In the genomic region with DNA sequence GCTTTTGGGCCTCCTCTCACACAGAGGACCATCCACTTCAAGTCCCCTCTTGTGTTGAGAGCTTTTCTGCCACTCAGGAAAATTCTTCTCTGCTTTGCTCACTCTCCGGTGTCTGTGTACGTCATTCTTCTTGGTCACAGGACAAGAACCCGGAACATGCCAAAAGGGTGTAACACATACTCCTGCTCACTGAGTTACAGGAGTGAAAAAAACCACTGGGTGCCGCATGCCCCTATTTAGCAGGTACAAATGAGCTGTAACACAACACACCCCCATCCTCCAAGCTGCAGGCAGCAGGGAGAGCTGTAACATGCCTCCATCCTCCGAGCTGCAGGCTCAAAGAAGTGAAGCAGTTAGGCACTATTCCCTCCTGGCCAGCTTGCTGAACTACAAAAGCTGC, we compare ENCODE assay signal across 12 cellular contexts. TPM values are rescaled to one million over a fixed set of nuclear protein-coding genes. Genes with fewer than 3 reads are reported as not detected.
DNase-seq lines count a peak whose midpoint lies in the region; ATAC-seq, FAIRE-seq and TF ChIP-seq lines count a peak whose summit lies in the region.
"Had no signal": no experiment of that assay in that cellular context is flagged by ENCODE, and none has a peak within 500 bp of the region (broad histone marks: within the 10 kb centered on the region; RNA-seq: fewer than 3 reads in every experiment).

No MANE protein-coding gene starts in this region.

- H3K4me1 ChIP-seq in body of pancreas = peaks cover 29% of the 10 kb centered on the region
- H3K4me1 ChIP-seq in trophoblast cell (ENCODE audit: control insufficient read depth in 1 of 2, insufficient read depth in 2 of 2, low read length in 2 of 2) = peaks cover 8 to 13% of the 10 kb centered on the region in 2 experiments

- no peak overlapping the region for H2AK5ac ChIP-seq in trophoblast cell (ENCODE audit: low read length)

- H3K4me3 ChIP-seq in body of pancreas = no peak overlapping the region
- no peak overlapping the region for H3K4me3 ChIP-seq in trophoblast cell (ENCODE audit: low read depth, low read length)

- H3K4me2 ChIP-seq in trophoblast cell (ENCODE audit: low read length) = no peak overlapping the region

- no peak overlapping the region for H3K14ac ChIP-seq in trophoblast cell (ENCODE audit: low read length)

- no peak overlapping the region for H4K8ac ChIP-seq in trophoblast cell (ENCODE audit: low read depth, low read length)

- ATAC-seq in body of pancreas = peak; percentile 24
- ATAC-seq in Right ventricle myocardium superior (ENCODE audit: poor library complexity) = peak; percentile 40
- ATAC-seq in GM18907 (IDR thresholded peaks at IDR 0.05; ENCODE audit: unreplicated experiment) = no peak
- ATAC-seq: activated CD4-positive, CD25-positive, alpha-beta regulatory T cell treated with anti-CD3 and anti-CD28 coated beads, Interleukin-2, amount 50 U/mL, for 24 hours had no signal

- no peak overlapping the region for H3K18ac ChIP-seq in trophoblast cell (ENCODE audit: low read length)

- H2BK120ac ChIP-seq in trophoblast cell (ENCODE audit: insufficient read depth, low read length, poor library complexity) = no peak overlapping the region

- DNase-seq in EH (ENCODE audit: low read depth) = peak; percentile 42
- DNase-seq in body of pancreas = peak in 1 of 4 donors; percentile 30
- DNase-seq in Right ventricle myocardium superior = no peak
- peak; percentile 91 to 95 for DNase-seq in trophoblast cell
- no peak for DNase-seq in GM12892 (ENCODE audit: insufficient read length)
- DNase-seq in HCEC 1CT = no peak
- DNase-seq in OCI-M1 (lab: John Stamatoyannopoulos, UW) = no peak
- DNase-seq: activated naive CD4-positive, alpha-beta T cell treated with anti-CD3 and anti-CD28 coated beads, Interleukin-2, amount 10 ng/mL, durations not matched to agents 7 days and 5 days; NCI-H1930; SIG-M5 had no signal

- no peak for FAIRE-seq in GM12892 (lab: Jason Lieb, UNC)

- H3K27ac ChIP-seq in body of pancreas (peak overlapping the region in 2 of 4 donors; percentile 7 to 47), trophoblast cell (ENCODE audit: low read depth, low read length) (no peak overlapping the region)

- no peak for TF ChIP-seq CTCF in body of pancreas (IDR thresholded peaks at IDR 0.05)

- H3K4ac ChIP-seq in trophoblast cell (ENCODE audit: low read depth, low read length) = no peak overlapping the region

- TF ChIP-seq POLR2A in body of pancreas (IDR thresholded peaks at IDR 0.05) (peak in 1 of 3 donors; percentile 13), GM12892 (IDR thresholded peaks at IDR 0.05; ENCODE audit: low read depth, low read length) (no peak)

- no peak overlapping the region for H4K12ac ChIP-seq in trophoblast cell (ENCODE audit: low read depth, low read length)

- H2BK12ac ChIP-seq in trophoblast cell (ENCODE audit: low read length) = peak overlapping the region; percentile 51

- H2AFZ ChIP-seq in trophoblast cell (ENCODE audit: insufficient read depth, low read length, poor library complexity) = no peak overlapping the region

- H3K27me3 ChIP-seq in body of pancreas (no peaks in the 10 kb centered on the region), trophoblast cell (ENCODE audit: insufficient read depth, low read length) (no peaks in the 10 kb centered on the region)

- no peaks in the 10 kb centered on the region for H3K79me2 ChIP-seq in trophoblast cell (ENCODE audit: control insufficient read depth, insufficient read depth, low read length, poor library complexity)

- intact Hi-C loops in body of pancreas (cut with DNase I) (no loop called here), Right ventricle myocardium superior (cut with DNase I) (no loop called here)

- peaks cover 7% of the 10 kb centered on the region for H3K79me1 ChIP-seq in trophoblast cell (ENCODE audit: low read length)

- H2BK5ac ChIP-seq in trophoblast cell (ENCODE audit: low read depth, low read length, poor library complexity) = no peak overlapping the region

- peak overlapping the region; percentile 36 for H4K91ac ChIP-seq in trophoblast cell (ENCODE audit: low read depth, low read length)

- H3K9ac ChIP-seq in trophoblast cell (ENCODE audit: low read length) = no peak overlapping the region

- 82 to 94% methylated on average over 5 of the region's 5 CpGs for WGBS in body of pancreas, 2 donors
- WGBS in trophoblast cell (ENCODE audit: extremely low coverage, insufficient coverage, insufficient read length) = no CpG with 5 or more reads among the region's 5 CpGs

- no peak overlapping the region for H3K23ac ChIP-seq in trophoblast cell (ENCODE audit: low read length)

- H3K9me3 ChIP-seq in body of pancreas (no peaks in the 10 kb centered on the region), trophoblast cell (ENCODE audit: insufficient read depth, low read depth, low read length) (no peaks in the 10 kb centered on the region)

- H3K36me3 ChIP-seq in body of pancreas (replicated peaks in 1 of 2; ENCODE audit: insufficient read depth in 1 of 2, low read depth in 2 of 2) = no peaks in the 10 kb centered on the region
- H3K36me3 ChIP-seq in trophoblast cell (ENCODE audit: control insufficient read depth in 1 of 2, insufficient read depth in 2 of 2, low read length in 2 of 2) = no peaks in the 10 kb centered on the region

RNA-seq across cellular contexts. Expression of gene CXCL2, which starts 13.0 kb away (rescaled TPM):
- total RNA-seq in body of pancreas (10 to 100 TPM; 27.4 to 39.4 TPM), Right ventricle myocardium superior (7.4 TPM)
- 0.42 and 0.69 TPM in 2 replicates for polyA plus RNA-seq in trophoblast cell (2013)
- polyA plus RNA-seq in GM12892 (2012; ENCODE audit: missing spikeins) = not detected

RNA-seq across cellular contexts. Expression of gene MTHFD2L, which starts 45.9 kb away (rescaled TPM):
- total RNA-seq in body of pancreas (10 to 100 TPM; 13.2 to 13.8 TPM), Right ventricle myocardium superior (9.1 TPM)
- polyA plus RNA-seq in trophoblast cell (2013) = 6.5 and 6.8 TPM in 2 replicates
- polyA plus RNA-seq in GM12892 (2012; ENCODE audit: missing spikeins) = 8.7 TPM

Comparison
In these comparisons a context has a peak if more than half of its experiments do, and no peak if none do; other contexts are left out.
1. DNase-seq: peak in EH (single experiment) and trophoblast cell (2 of 2); none in Right ventricle myocardium superior (single experiment), GM12892 (single experiment), HCEC 1CT (single experiment) and OCI-M1 (single experiment).